15 cellular contexts compared by ENCODE assay signal in the genomic region with DNA sequence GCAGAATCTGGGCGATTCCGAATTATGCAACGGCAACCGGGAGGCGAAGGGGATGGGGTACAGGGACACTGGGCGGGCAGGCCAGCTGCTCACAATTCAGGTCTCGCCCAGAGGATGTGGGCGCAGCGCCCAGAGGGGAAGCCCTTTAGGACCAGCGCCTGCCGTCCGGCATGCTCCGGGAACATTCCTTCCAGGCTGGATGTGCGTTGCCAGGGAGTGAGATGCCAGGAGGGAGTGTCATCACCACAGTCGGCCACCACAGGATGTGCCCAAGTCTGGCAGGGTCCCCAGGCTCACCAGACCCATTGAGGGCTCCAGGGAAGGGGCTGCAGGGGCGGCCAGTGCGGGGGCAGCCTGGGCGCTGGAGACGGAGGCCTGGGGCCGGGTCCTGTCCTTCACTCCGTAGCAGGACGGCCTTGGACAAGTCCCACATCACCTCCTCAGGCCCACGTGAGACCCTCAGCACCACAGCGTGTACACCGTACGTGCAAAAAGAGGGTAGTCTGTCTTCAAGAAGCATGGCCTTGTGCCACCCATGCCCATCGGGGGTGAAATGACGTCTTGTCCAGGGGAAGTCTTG.
DNase-seq lines count a peak whose midpoint lies in the region; ATAC-seq, FAIRE-seq and TF ChIP-seq lines count a peak whose summit lies in the region.
"Had no signal": no experiment of that assay in that cellular context is flagged by ENCODE, and none has a peak within 500 bp of the region (broad histone marks: within the 10 kb centered on the region; RNA-seq: fewer than 3 reads in every experiment).

No MANE protein-coding gene starts in this region.

- H3K4me1 ChIP-seq in H1 (replicated peaks in 1 of 4; ENCODE audit: control insufficient read depth in 3 of 4, insufficient read depth in 4 of 4, low read length in 3 of 4) (no peaks in the 10 kb centered on the region; a peak in 3 of 7 replicates), osteoblast (ENCODE audit: insufficient read depth, low read length) (no peaks in the 10 kb centered on the region), Peyer's patch (no peaks in the 10 kb centered on the region)
- H3K4me1 ChIP-seq: neural progenitor cell had no signal

- no peak overlapping the region for H2BK15ac ChIP-seq in H1 (ENCODE audit: low read length)

- no peak overlapping the region for H2AK5ac ChIP-seq in H1 (ENCODE audit: low read depth, low read length)

- no peak overlapping the region for H3K4me3 ChIP-seq in H1 (ENCODE audit: extremely low read depth in 1 of 4, insufficient read depth in 2 of 4, low read depth in 3 of 4, low read length in 4 of 4)
- H3K4me3 ChIP-seq in osteoblast (ENCODE audit: insufficient read depth, low read length), result no peak overlapping the region
- H3K4me3 ChIP-seq in Peyer's patch, result no peak overlapping the region
- H3K4me3 ChIP-seq: neural progenitor cell had no signal

- no peak for FAIRE-seq in H1 (lab: Jason Lieb, UNC)

- CTCF ChIA-PET in H1 (lab: Charles Lee; ENCODE audit: partially characterized antibody), result interaction anchor here (1.0 to 1.1 kb wide), 3 partner anchors 9 to 21 kb away, joined by 3 to 4 read pairs (median 3); no protein-coding TSS in a partner anchor
- CTCF ChIA-PET in activated CD8-positive, alpha-beta T cell treated with anti-CD3 and anti-CD28 coated beads, Interleukin-2, amount 10 ng/mL, durations not matched to agents 7 days and 5 days (lab: Charles Lee), result no interaction called here

- TF ChIP-seq CTCF in H1 (IDR thresholded peaks at IDR 0.05; ENCODE audit: control extremely low read depth in 1 of 3, insufficient read depth in 1 of 3, low read depth in 1 of 3, low read length in 3 of 3) (no peak), osteoblast (IDR thresholded peaks at IDR 0.05; ENCODE audit: extremely low read depth, low read depth, low read length) (no peak), Peyer's patch (IDR thresholded peaks at IDR 0.05) (no peak)

- no peaks in the 10 kb centered on the region for H3K27me3 ChIP-seq in H1 (replicated peaks in 1 of 4; ENCODE audit: control insufficient read depth in 3 of 4, extremely low read depth in 1 of 4, insufficient read depth in 3 of 4, low read length in 3 of 4)
- peaks cover 2% of the 10 kb centered on the region for H3K27me3 ChIP-seq in osteoblast (ENCODE audit: insufficient read depth, low read length)
- H3K27me3 ChIP-seq in Peyer's patch, result no peaks in the 10 kb centered on the region

- H3K79me1 ChIP-seq in H1 (ENCODE audit: low read depth, low read length), result no peaks in the 10 kb centered on the region

- no peak for ATAC-seq in GM18519 (IDR thresholded peaks at IDR 0.05; ENCODE audit: low FRiP score, unreplicated experiment)
- ATAC-seq in activated CD8-positive, alpha-beta T cell treated with anti-CD3 and anti-CD28 coated beads, Interleukin-2, amount 10 ng/mL, durations not matched to agents 7 days and 5 days, result no peak
- ATAC-seq: activated T-helper 17 cell treated with anti-CD3 and anti-CD28 coated beads, Interleukin-2, amount 50 U/mL, for 72 hours had no signal

- TF ChIP-seq POLR2A in H1 (IDR thresholded peaks at IDR 0.05; ENCODE audit: control extremely low read depth in 1 of 2, low read depth in 2 of 2, low read length in 2 of 2), result no peak
- TF ChIP-seq POLR2A in Peyer's patch (IDR thresholded peaks at IDR 0.05), result no peak

- H3K36me3 Mint-ChIP-seq in activated CD8-positive, alpha-beta T cell treated with anti-CD3 and anti-CD28 coated beads, Interleukin-2, amount 10 ng/mL, durations not matched to agents 7 days and 5 days (ENCODE audit: low read depth), result peaks cover 2% of the 10 kb centered on the region
- H3K36me3 Mint-ChIP-seq: IgD-negative memory B cell, neural progenitor cell had no signal

- no peaks in the 10 kb centered on the region for H3K36me3 ChIP-seq in H1 (ENCODE audit: control insufficient read depth in 2 of 4, insufficient read depth in 4 of 4, low read length in 3 of 4)
- H3K36me3 ChIP-seq in osteoblast (ENCODE audit: insufficient read depth, low read length), result no peaks in the 10 kb centered on the region
- H3K36me3 ChIP-seq in Peyer's patch, result no peaks in the 10 kb centered on the region
- H3K36me3 ChIP-seq: neural progenitor cell had no signal

- TF ChIP-seq RAD21 in H1 (IDR thresholded peaks at IDR 0.05 in 1 of 2, conservative IDR thresholded peaks at IDR 0.05 in 1 of 2; ENCODE audit: low read depth in 2 of 2, low read length in 2 of 2), result no peak

- peaks cover 1% of the 10 kb centered on the region for H3K9me3 Mint-ChIP-seq in activated CD8-positive, alpha-beta T cell treated with anti-CD3 and anti-CD28 coated beads, Interleukin-2, amount 10 ng/mL, durations not matched to agents 7 days and 5 days (ENCODE audit: insufficient read depth)
- H3K9me3 Mint-ChIP-seq: activated T-helper 17 cell treated with anti-CD3 and anti-CD28 coated beads, Interleukin-2, amount 50 U/mL, for 72 hours had no signal

- H4K91ac ChIP-seq in H1 (replicated peaks; ENCODE audit: insufficient read length, low read length), result no peak overlapping the region

- peak overlapping the region; percentile 32; the same call in 1 of the 2 replicates for H4K8ac ChIP-seq in H1 (ENCODE audit: extremely low read depth, insufficient read depth, low read length)

- DNase-seq in AG08396 (ENCODE audit: low spot score) (peak; percentile 85), LHCN-M2 (ENCODE audit: low read depth) (peak; percentile 96), H1 (ENCODE audit: low read depth in 1 of 2, low spot score in 2 of 2) (no peak), osteoblast (ENCODE audit: insufficient read length, low spot score, missing footprints) (peak; percentile 97), Peyer's patch (no peak), NCI-H226 (no peak)
- no peak for DNase-seq in activated CD8-positive, alpha-beta T cell treated with anti-CD3 and anti-CD28 coated beads, Interleukin-2, amount 10 ng/mL, durations not matched to agents 7 days and 5 days
- DNase-seq: activated CD4-positive, alpha-beta T cell treated with anti-CD3 and anti-CD28 coated beads, Interleukin-2, amount 50 U/mL, for 4 hours; DMS 273 treated with DMSO at 0.1 percent for 48 hours; glutamatergic neuron; NCI-H1694 had no signal

- H3K27ac ChIP-seq in H1 (ENCODE audit: low read depth, low read length) (no peak overlapping the region), osteoblast (ENCODE audit: low read depth, low read length) (no peak overlapping the region), Peyer's patch (no peak overlapping the region)
- H3K27ac ChIP-seq: neural progenitor cell had no signal

- no peak overlapping the region for H3K23ac ChIP-seq in H1 (ENCODE audit: insufficient read length)

- peaks cover 0 to 3% of the 10 kb centered on the region in 2 experiments for H4K20me1 ChIP-seq in H1 (replicated peaks in 1 of 2; ENCODE audit: control insufficient read depth in 1 of 2, insufficient read depth in 2 of 2, low read length in 2 of 2)
- no peaks in the 10 kb centered on the region for H4K20me1 ChIP-seq in osteoblast (ENCODE audit: insufficient read depth, low read length)

- H4K5ac ChIP-seq in H1 (ENCODE audit: insufficient read length, low read depth, low read length), result no peak overlapping the region

- no peak overlapping the region for H2BK20ac ChIP-seq in H1 (ENCODE audit: low read length)

- H3K27me3 Mint-ChIP-seq in activated CD8-positive, alpha-beta T cell treated with anti-CD3 and anti-CD28 coated beads, Interleukin-2, amount 10 ng/mL, durations not matched to agents 7 days and 5 days (ENCODE audit: low read depth), result no peaks in the 10 kb centered on the region
- H3K27me3 Mint-ChIP-seq: activated T-helper 17 cell treated with anti-CD3 and anti-CD28 coated beads, Interleukin-2, amount 50 U/mL, for 72 hours had no signal

- no peak for TF ChIP-seq EP300 in H1 (IDR thresholded peaks at IDR 0.05; ENCODE audit: borderline replicate concordance in 1 of 2, low read depth in 2 of 2, low read length in 2 of 2)

- 90% methylated on average over 23 of the region's 28 CpGs; no CpG with 5 or more reads in 1 of the 2 experiments for WGBS in H1 (ENCODE audit: extremely low coverage in 1 of 2, insufficient coverage in 1 of 2, insufficient read length in 1 of 2, insufficient replicate concordance in 2 of 2, low coverage in 1 of 2, low lambda C conversion rate in 2 of 2, missing lambda C conversion rate in 1 of 2), 2 experiments

- H3K23me2 ChIP-seq in H1 (ENCODE audit: low read depth, low read length), result peaks cover 17% of the 10 kb centered on the region; the same call in 1 of the 2 replicates

- H3K56ac ChIP-seq in H1 (replicated peaks; ENCODE audit: insufficient read length, low read depth, low read length), result no peak overlapping the region

- H2AFZ ChIP-seq in H1 (ENCODE audit: low read length), result no peak overlapping the region
- H2AFZ ChIP-seq in osteoblast (ENCODE audit: low read length), result no peak overlapping the region
- H2AFZ ChIP-seq: neural progenitor cell had no signal

- H3K9ac ChIP-seq in H1 (replicated peaks in 1 of 4; ENCODE audit: extremely low read depth in 1 of 4, low read depth in 3 of 4, low read length in 3 of 4), result no peak overlapping the region
- H3K9ac ChIP-seq: neural progenitor cell had no signal

- no peak overlapping the region for H3K4me3 Mint-ChIP-seq in activated CD8-positive, alpha-beta T cell treated with anti-CD3 and anti-CD28 coated beads, Interleukin-2, amount 10 ng/mL, durations not matched to agents 7 days and 5 days
- H3K4me3 Mint-ChIP-seq: activated T-helper 17 cell treated with anti-CD3 and anti-CD28 coated beads, Interleukin-2, amount 50 U/mL, for 72 hours; IgD-negative memory B cell; neural progenitor cell had no signal

- H2BK12ac ChIP-seq in H1 (ENCODE audit: low read depth, low read length), result no peak overlapping the region

- H2BK5ac ChIP-seq in H1 (ENCODE audit: low read depth, low read length), result no peak overlapping the region

- H3K9me3 ChIP-seq in H1 (ENCODE audit: insufficient read depth in 2 of 2, low read depth in 1 of 2, low read length in 1 of 2), result peaks cover 2 to 3% of the 10 kb centered on the region in 2 experiments; a peak in 1 of 4 replicates
- H3K9me3 ChIP-seq in osteoblast (ENCODE audit: low read depth, low read length), result peaks cover 7% of the 10 kb centered on the region
- H3K9me3 ChIP-seq in Peyer's patch, result no peaks in the 10 kb centered on the region

- no peak overlapping the region for H2BK120ac ChIP-seq in H1 (replicated peaks; ENCODE audit: low read depth, low read length)

- no peak overlapping the region for H3K14ac ChIP-seq in H1 (ENCODE audit: insufficient read length)

- POLR2A ChIA-PET in H1 (lab: Charles Lee; ENCODE audit: partially characterized antibody), result no interaction called here
- POLR2A ChIA-PET in activated CD8-positive, alpha-beta T cell treated with anti-CD3 and anti-CD28 coated beads, Interleukin-2, amount 10 ng/mL, durations not matched to agents 7 days and 5 days (lab: Charles Lee), result interaction anchor here (2.9 kb wide), 1 partner anchor 9 kb away, joined by 22 read pairs; no protein-coding TSS in a partner anchor

- H3K4me1 Mint-ChIP-seq in activated CD8-positive, alpha-beta T cell treated with anti-CD3 and anti-CD28 coated beads, Interleukin-2, amount 10 ng/mL, durations not matched to agents 7 days and 5 days (ENCODE audit: low read depth), result peaks cover 15% of the 10 kb centered on the region
- H3K4me1 Mint-ChIP-seq: IgD-negative memory B cell had no signal

- H3K4ac ChIP-seq in H1 (replicated peaks; ENCODE audit: insufficient read length, low read depth, low read length), result no peak overlapping the region

- no peak overlapping the region for H3K27ac Mint-ChIP-seq in activated CD8-positive, alpha-beta T cell treated with anti-CD3 and anti-CD28 coated beads, Interleukin-2, amount 10 ng/mL, durations not matched to agents 7 days and 5 days
- H3K27ac Mint-ChIP-seq: activated T-helper 17 cell treated with anti-CD3 and anti-CD28 coated beads, Interleukin-2, amount 50 U/mL, for 72 hours; IgD-negative memory B cell; neural progenitor cell had no signal

- H3K79me2 ChIP-seq in H1 (ENCODE audit: control insufficient read depth in 1 of 2, insufficient read depth in 2 of 2, low read length in 2 of 2) (no peaks in the 10 kb centered on the region), osteoblast (ENCODE audit: insufficient read depth, low read length) (no peaks in the 10 kb centered on the region)

- H3K4me2 ChIP-seq in H1 (ENCODE audit: insufficient read depth in 1 of 2, low read depth in 2 of 2, low read length in 2 of 2) (no peak overlapping the region), osteoblast (ENCODE audit: insufficient read depth, low read length) (no peak overlapping the region)
- H3K4me2 ChIP-seq: neural progenitor cell had no signal

- no peak overlapping the region for H3K18ac ChIP-seq in H1 (ENCODE audit: extremely low read depth, low read length)

Comparison
In these comparisons a context has a peak if more than half of its experiments do, and no peak if none do; other contexts are left out.
1. DNase-seq: peak in AG08396 (single experiment), LHCN-M2 (single experiment) and osteoblast (single experiment); none in H1 (0 of 2), Peyer's patch (0 of 3), NCI-H226 (single experiment) and activated CD8-positive, alpha-beta T cell treated with anti-CD3 and anti-CD28 coated beads, Interleukin-2, amount 10 ng/mL, durations not matched to agents 7 days and 5 days (single experiment).